ENCODE assay signal across 1 cellular context in genomic region chr13:26051231-26052135, GRCh38.
A peak's percentile ranks its signal among the peaks of the same experiment; 100 is the strongest.
TF ChIP-seq lines count a peak whose summit lies in the region.

SHISA2 (minus strand) TSS chr13:26052016; CDS start chr13:26050975, 1,041 bp downstream.

TF ChIP-seq in H1, 55 proteins besides CTCF, POLR2A, EP300 and RAD21:
- TF ChIP-seq SP2 (IDR thresholded peaks at IDR 0.05; ENCODE audit: low read length) (no peak), RFX5 (IDR thresholded peaks at IDR 0.05; ENCODE audit: borderline replicate concordance, low read depth, low read length) (no peak), BACH1 (IDR thresholded peaks at IDR 0.05; ENCODE audit: low read length) (no peak), BRCA1 (IDR thresholded peaks at IDR 0.05; ENCODE audit: low read depth, low read length) (no peak), SIN3A (conservative IDR thresholded peaks at IDR 0.05 in 1 of 2, IDR thresholded peaks at IDR 0.05 in 1 of 2; ENCODE audit: low read depth in 1 of 2, low read length in 2 of 2) (0 out of 4 replicates have a peak, but pooled peaks of 1 of the 2 experiments have one; percentile 28), TEAD4 (IDR thresholded peaks at IDR 0.05; ENCODE audit: low read depth, low read length) (no peak), KDM1A (IDR thresholded peaks at IDR 0.05; ENCODE audit: borderline replicate concordance, low read length) (no peak), FOSL1 (IDR thresholded peaks at IDR 0.05; ENCODE audit: insufficient read depth, low read depth, low read length) (no peak), CBX5 (IDR thresholded peaks at IDR 0.05; ENCODE audit: low read depth, low read length) (no peak), BCL11A (IDR thresholded peaks at IDR 0.05; ENCODE audit: low read depth in 2 of 2, low read length in 2 of 2) (no peak), NRF1 (IDR thresholded peaks at IDR 0.05; ENCODE audit: low read depth, low read length) (peak; percentile 64), ZNF274 (IDR thresholded peaks at IDR 0.05; ENCODE audit: borderline replicate concordance, extremely low read depth, low read length) (no peak), CEBPB (IDR thresholded peaks at IDR 0.05; ENCODE audit: low read depth, low read length) (no peak), CTBP2 (IDR thresholded peaks at IDR 0.05; ENCODE audit: borderline replicate concordance, insufficient read depth, insufficient read length, low read length) (no peak), POLR2AphosphoS5 (IDR thresholded peaks at IDR 0.05; ENCODE audit: low read depth, low read length) (peak; percentile 96), SIRT6 (IDR thresholded peaks at IDR 0.05; ENCODE audit: low read length) (no peak), MAX (IDR thresholded peaks at IDR 0.05) (peak; percentile 42; the same call in 1 of the 2 replicates), KDM5A (IDR thresholded peaks at IDR 0.05; ENCODE audit: low read length) (no peak), CREB1 (IDR thresholded peaks at IDR 0.05) (no peak), GABPA (IDR thresholded peaks at IDR 0.05; ENCODE audit: borderline replicate concordance, insufficient read depth, low read length) (no peak), SRF (IDR thresholded peaks at IDR 0.05; ENCODE audit: low read depth, low read length) (no peak), NANOG (IDR thresholded peaks at IDR 0.05; ENCODE audit: insufficient read depth, low read depth, low read length, poor library complexity, severe bottlenecking) (no peak), SP4 (IDR thresholded peaks at IDR 0.05; ENCODE audit: low read length) (no peak), JUN (IDR thresholded peaks at IDR 0.05; ENCODE audit: low read depth, low read length) (no peak), CHD1 (IDR thresholded peaks at IDR 0.05; ENCODE audit: low read depth, low read length) (no peak), TBP (IDR thresholded peaks at IDR 0.05; ENCODE audit: low read depth, low read length) (peak; percentile 95), GTF2F1 (IDR thresholded peaks at IDR 0.05; ENCODE audit: borderline replicate concordance, low read depth, low read length) (peak; percentile 76; the same call in 1 of the 2 replicates), TCF12 (IDR thresholded peaks at IDR 0.05; ENCODE audit: low read depth, low read length) (no peak), PHF8 (conservative IDR thresholded peaks at IDR 0.05; ENCODE audit: low read depth, low read length) (peak; percentile 97), HDAC2 (IDR thresholded peaks at IDR 0.05; ENCODE audit: borderline replicate concordance in 1 of 2, low read depth in 2 of 2, low read length in 2 of 2) (no peak), EZH2 (IDR thresholded peaks at IDR 0.05; ENCODE audit: low read depth, low read length, severe bottlenecking) (peak; percentile 81), RNF2 (IDR thresholded peaks at IDR 0.05; ENCODE audit: borderline replicate concordance, low read depth, low read length, missing control alignments, poor library complexity, severe bottlenecking) (peak; percentile 48), SIX5 (IDR thresholded peaks at IDR 0.05; ENCODE audit: low read depth, low read length) (no peak), SUZ12 (IDR thresholded peaks at IDR 0.05; ENCODE audit: low read length) (peak; percentile 46), HDAC6 (IDR thresholded peaks at IDR 0.05; ENCODE audit: low read depth, low read length) (no peak), SP1 (IDR thresholded peaks at IDR 0.05; ENCODE audit: low read depth, low read length) (no peak), KDM4A (IDR thresholded peaks at IDR 0.05; ENCODE audit: low read depth, low read length, severe bottlenecking) (peak; percentile 53), POU5F1 (IDR thresholded peaks at IDR 0.05; ENCODE audit: low read depth, low read length) (no peak), CHD2 (IDR thresholded peaks at IDR 0.05; ENCODE audit: low read length) (no peak), CBX8 (IDR thresholded peaks at IDR 0.05; ENCODE audit: borderline replicate concordance, low read depth, low read length) (no peak), ASH2L (IDR thresholded peaks at IDR 0.05; ENCODE audit: low read length) (peak; percentile 40), JUND (IDR thresholded peaks at IDR 0.05; ENCODE audit: low read length) (no peak), YY1 (IDR thresholded peaks at IDR 0.05; ENCODE audit: low read depth, low read length) (no peak), RXRA (IDR thresholded peaks at IDR 0.05; ENCODE audit: insufficient read depth, low read depth, low read length) (no peak), TAF1 (IDR thresholded peaks at IDR 0.05; ENCODE audit: low read depth, low read length) (peak; percentile 96), E2F6 (IDR thresholded peaks at IDR 0.05) (no peak; the same call in 1 of the 2 replicates), MAFK (IDR thresholded peaks at IDR 0.05; ENCODE audit: low read depth, low read length) (no peak), USF2 (IDR thresholded peaks at IDR 0.05; ENCODE audit: low read length) (no peak), SAP30 (IDR thresholded peaks at IDR 0.05; ENCODE audit: insufficient read depth, insufficient replicate concordance, low read length) (no peak), EGR1 (IDR thresholded peaks at IDR 0.05; ENCODE audit: borderline replicate concordance, low read depth, low read length) (peak; percentile 13; the same call in 1 of the 2 replicates), TAF7 (optimal IDR thresholded peaks at IDR 0.05; ENCODE audit: borderline replicate concordance, low read depth, low read length) (peak; percentile 95), RBBP5 (IDR thresholded peaks at IDR 0.05; ENCODE audit: borderline replicate concordance, low read depth, low read length) (0 out of 2 replicates have a peak, but pooled peaks have one; percentile 49)
- TF ChIP-seq, protein P1, sequence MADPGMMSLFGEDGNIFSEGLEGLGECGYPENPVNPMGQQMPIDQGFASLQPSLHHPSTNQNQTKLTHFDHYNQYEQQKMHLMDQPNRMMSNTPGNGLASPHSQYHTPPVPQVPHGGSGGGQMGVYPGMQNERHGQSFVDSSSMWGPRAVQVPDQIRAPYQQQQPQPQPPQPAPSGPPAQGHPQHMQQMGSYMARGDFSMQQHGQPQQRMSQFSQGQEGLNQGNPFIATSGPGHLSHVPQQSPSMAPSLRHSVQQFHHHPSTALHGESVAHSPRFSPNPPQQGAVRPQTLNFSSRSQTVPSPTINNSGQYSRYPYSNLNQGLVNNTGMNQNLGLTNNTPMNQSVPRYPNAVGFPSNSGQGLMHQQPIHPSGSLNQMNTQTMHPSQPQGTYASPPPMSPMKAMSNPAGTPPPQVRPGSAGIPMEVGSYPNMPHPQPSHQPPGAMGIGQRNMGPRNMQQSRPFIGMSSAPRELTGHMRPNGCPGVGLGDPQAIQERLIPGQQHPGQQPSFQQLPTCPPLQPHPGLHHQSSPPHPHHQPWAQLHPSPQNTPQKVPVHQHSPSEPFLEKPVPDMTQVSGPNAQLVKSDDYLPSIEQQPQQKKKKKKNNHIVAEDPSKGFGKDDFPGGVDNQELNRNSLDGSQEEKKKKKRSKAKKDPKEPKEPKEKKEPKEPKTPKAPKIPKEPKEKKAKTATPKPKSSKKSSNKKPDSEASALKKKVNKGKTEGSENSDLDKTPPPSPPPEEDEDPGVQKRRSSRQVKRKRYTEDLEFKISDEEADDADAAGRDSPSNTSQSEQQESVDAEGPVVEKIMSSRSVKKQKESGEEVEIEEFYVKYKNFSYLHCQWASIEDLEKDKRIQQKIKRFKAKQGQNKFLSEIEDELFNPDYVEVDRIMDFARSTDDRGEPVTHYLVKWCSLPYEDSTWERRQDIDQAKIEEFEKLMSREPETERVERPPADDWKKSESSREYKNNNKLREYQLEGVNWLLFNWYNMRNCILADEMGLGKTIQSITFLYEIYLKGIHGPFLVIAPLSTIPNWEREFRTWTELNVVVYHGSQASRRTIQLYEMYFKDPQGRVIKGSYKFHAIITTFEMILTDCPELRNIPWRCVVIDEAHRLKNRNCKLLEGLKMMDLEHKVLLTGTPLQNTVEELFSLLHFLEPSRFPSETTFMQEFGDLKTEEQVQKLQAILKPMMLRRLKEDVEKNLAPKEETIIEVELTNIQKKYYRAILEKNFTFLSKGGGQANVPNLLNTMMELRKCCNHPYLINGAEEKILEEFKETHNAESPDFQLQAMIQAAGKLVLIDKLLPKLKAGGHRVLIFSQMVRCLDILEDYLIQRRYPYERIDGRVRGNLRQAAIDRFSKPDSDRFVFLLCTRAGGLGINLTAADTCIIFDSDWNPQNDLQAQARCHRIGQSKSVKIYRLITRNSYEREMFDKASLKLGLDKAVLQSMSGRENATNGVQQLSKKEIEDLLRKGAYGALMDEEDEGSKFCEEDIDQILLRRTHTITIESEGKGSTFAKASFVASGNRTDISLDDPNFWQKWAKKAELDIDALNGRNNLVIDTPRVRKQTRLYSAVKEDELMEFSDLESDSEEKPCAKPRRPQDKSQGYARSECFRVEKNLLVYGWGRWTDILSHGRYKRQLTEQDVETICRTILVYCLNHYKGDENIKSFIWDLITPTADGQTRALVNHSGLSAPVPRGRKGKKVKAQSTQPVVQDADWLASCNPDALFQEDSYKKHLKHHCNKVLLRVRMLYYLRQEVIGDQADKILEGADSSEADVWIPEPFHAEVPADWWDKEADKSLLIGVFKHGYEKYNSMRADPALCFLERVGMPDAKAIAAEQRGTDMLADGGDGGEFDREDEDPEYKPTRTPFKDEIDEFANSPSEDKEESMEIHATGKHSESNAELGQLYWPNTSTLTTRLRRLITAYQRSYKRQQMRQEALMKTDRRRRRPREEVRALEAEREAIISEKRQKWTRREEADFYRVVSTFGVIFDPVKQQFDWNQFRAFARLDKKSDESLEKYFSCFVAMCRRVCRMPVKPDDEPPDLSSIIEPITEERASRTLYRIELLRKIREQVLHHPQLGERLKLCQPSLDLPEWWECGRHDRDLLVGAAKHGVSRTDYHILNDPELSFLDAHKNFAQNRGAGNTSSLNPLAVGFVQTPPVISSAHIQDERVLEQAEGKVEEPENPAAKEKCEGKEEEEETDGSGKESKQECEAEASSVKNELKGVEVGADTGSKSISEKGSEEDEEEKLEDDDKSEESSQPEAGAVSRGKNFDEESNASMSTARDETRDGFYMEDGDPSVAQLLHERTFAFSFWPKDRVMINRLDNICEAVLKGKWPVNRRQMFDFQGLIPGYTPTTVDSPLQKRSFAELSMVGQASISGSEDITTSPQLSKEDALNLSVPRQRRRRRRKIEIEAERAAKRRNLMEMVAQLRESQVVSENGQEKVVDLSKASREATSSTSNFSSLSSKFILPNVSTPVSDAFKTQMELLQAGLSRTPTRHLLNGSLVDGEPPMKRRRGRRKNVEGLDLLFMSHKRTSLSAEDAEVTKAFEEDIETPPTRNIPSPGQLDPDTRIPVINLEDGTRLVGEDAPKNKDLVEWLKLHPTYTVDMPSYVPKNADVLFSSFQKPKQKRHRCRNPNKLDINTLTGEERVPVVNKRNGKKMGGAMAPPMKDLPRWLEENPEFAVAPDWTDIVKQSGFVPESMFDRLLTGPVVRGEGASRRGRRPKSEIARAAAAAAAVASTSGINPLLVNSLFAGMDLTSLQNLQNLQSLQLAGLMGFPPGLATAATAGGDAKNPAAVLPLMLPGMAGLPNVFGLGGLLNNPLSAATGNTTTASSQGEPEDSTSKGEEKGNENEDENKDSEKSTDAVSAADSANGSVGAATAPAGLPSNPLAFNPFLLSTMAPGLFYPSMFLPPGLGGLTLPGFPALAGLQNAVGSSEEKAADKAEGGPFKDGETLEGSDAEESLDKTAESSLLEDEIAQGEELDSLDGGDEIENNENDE (IDR thresholded peaks at IDR 0.05; ENCODE audit: insufficient replicate concordance, low read length), result no peak
- TF ChIP-seq, protein P2, sequence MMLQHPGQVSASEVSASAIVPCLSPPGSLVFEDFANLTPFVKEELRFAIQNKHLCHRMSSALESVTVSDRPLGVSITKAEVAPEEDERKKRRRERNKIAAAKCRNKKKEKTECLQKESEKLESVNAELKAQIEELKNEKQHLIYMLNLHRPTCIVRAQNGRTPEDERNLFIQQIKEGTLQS (IDR thresholded peaks at IDR 0.05; ENCODE audit: insufficient read depth, low read depth, low read length), result no peak
- TF ChIP-seq, protein P3, sequence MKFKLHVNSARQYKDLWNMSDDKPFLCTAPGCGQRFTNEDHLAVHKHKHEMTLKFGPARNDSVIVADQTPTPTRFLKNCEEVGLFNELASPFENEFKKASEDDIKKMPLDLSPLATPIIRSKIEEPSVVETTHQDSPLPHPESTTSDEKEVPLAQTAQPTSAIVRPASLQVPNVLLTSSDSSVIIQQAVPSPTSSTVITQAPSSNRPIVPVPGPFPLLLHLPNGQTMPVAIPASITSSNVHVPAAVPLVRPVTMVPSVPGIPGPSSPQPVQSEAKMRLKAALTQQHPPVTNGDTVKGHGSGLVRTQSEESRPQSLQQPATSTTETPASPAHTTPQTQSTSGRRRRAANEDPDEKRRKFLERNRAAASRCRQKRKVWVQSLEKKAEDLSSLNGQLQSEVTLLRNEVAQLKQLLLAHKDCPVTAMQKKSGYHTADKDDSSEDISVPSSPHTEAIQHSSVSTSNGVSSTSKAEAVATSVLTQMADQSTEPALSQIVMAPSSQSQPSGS (IDR thresholded peaks at IDR 0.05; ENCODE audit: low read length), result no peak
